Comparison of ENCODE assay signal across 24 cellular contexts in genomic region chr17:50072130-50072529, GRCh38.
"Had no signal": no experiment of that assay in that cellular context is flagged by ENCODE, and none has a peak within 500 bp of the region (broad histone marks: within the 10 kb centered on the region; RNA-seq: fewer than 3 reads in every experiment).

No MANE protein-coding gene starts in this region.

- H3K9ac ChIP-seq: neural progenitor cell had no signal

- DNase-seq: activated B cell treated with CpG ODN at 0.5 μM for 24 hours; activated CD4-positive, alpha-beta memory T cell treated with anti-CD3 and anti-CD28 coated beads, Interleukin-2, amount 10 ng/mL, durations not matched to agents 7 days and 5 days; activated CD4-positive, alpha-beta T cell treated with anti-CD3 and anti-CD28 coated beads for 4 hours; activated CD8-positive, alpha-beta memory T cell treated with anti-CD3 and anti-CD28 coated beads, Interleukin-2, amount 50 U/mL, for 48 hours; activated effector memory CD4-positive, alpha-beta T cell treated with Interleukin-2 at 50 U/mL for 16 hours; activated naive CD4-positive, alpha-beta T cell treated with anti-CD3 and anti-CD28 coated beads, Interleukin-2, amount 10 ng/mL, durations not matched to agents 7 days and 5 days; activated T-cell treated with anti-CD3 and anti-CD28 coated beads, Interleukin-2, amount 50 U/mL, for 48 hours; cerebellar nuclear complex; effector CD4-positive, alpha-beta T cell; immature natural killer cell; stimulated activated CD4-positive, alpha-beta T cell treated with anti-CD3 and anti-CD28 coated beads, Interleukin-12 subunit alpha, Interleukin-12 subunit beta, amount 100 ng/mL, for 4 hours; stimulated activated CD4-positive, alpha-beta T cell treated with anti-CD3 and anti-CD28 coated beads, Interleukin-1b, Interleukin-23, amount 100 ng/mL, for 48 hours; stimulated activated CD8-positive, alpha-beta memory T cell treated with anti-CD3 and anti-CD28 coated beads, Interleukin-4, amount 100 ng/mL, for 48 hours; stimulated activated naive CD4-positive, alpha-beta T cell treated with Interleukin-2 at 50 U/mL for 16 hours; thyroid gland had no signal

- H3K27me3 ChIP-seq: ascending aorta, breast epithelium, gastroesophageal sphincter, neural progenitor cell, right atrium auricular region, thyroid gland had no signal

- H3K36me3 Mint-ChIP-seq: immature natural killer cell, neural progenitor cell had no signal

- H3K9me3 Mint-ChIP-seq: activated B cell treated with CpG ODN at 0.5 μM for 24 hours; activated naive CD4-positive, alpha-beta T cell treated with anti-CD3 and anti-CD28 coated beads, Interleukin-2, amount 10 ng/mL, durations not matched to agents 7 days and 5 days; immature natural killer cell; memory B cell; neural progenitor cell; T-helper 2 cell treated with Interferon-gamma antibody and Interleukin-4, amounts not matched to agents 5 μg/mL and 100 μg/mL, for 36 hours had no signal

- H3K36me3 ChIP-seq: neural progenitor cell had no signal

- H3K27ac Mint-ChIP-seq: activated B cell treated with CpG ODN at 0.5 μM for 24 hours; activated CD4-positive, alpha-beta memory T cell treated with anti-CD3 and anti-CD28 coated beads, Interleukin-2, amount 10 ng/mL, durations not matched to agents 7 days and 5 days; activated naive CD4-positive, alpha-beta T cell treated with anti-CD3 and anti-CD28 coated beads, Interleukin-2, amount 10 ng/mL, durations not matched to agents 7 days and 5 days; memory B cell; neural progenitor cell; T-helper 2 cell treated with Interferon-gamma antibody and Interleukin-4, amounts not matched to agents 5 μg/mL and 100 μg/mL, for 36 hours had no signal

- ATAC-seq: esophagus mucosa, gastroesophageal sphincter had no signal

- H3K4me2 ChIP-seq: neural progenitor cell had no signal

- H3K9me3 ChIP-seq: ascending aorta, breast epithelium, gastroesophageal sphincter, prostate gland, right atrium auricular region, thyroid gland had no signal

- H3K4me1 ChIP-seq: ascending aorta, breast epithelium, gastroesophageal sphincter, neural progenitor cell, prostate gland, thyroid gland had no signal

- H3K4me3 ChIP-seq: ascending aorta, breast epithelium, gastroesophageal sphincter, neural progenitor cell, prostate gland, right atrium auricular region, thyroid gland had no signal

- H3K4me1 Mint-ChIP-seq: activated B cell treated with CpG ODN at 0.5 μM for 24 hours; activated CD4-positive, alpha-beta memory T cell treated with anti-CD3 and anti-CD28 coated beads, Interleukin-2, amount 10 ng/mL, durations not matched to agents 7 days and 5 days; activated naive CD4-positive, alpha-beta T cell treated with anti-CD3 and anti-CD28 coated beads, Interleukin-2, amount 10 ng/mL, durations not matched to agents 7 days and 5 days; immature natural killer cell had no signal

- H2AFZ ChIP-seq: neural progenitor cell had no signal

- H3K27me3 Mint-ChIP-seq: activated B cell treated with CpG ODN at 0.5 μM for 24 hours; activated CD4-positive, alpha-beta memory T cell treated with anti-CD3 and anti-CD28 coated beads, Interleukin-2, amount 10 ng/mL, durations not matched to agents 7 days and 5 days; activated naive CD4-positive, alpha-beta T cell treated with anti-CD3 and anti-CD28 coated beads, Interleukin-2, amount 10 ng/mL, durations not matched to agents 7 days and 5 days; memory B cell had no signal

- H3K4me3 Mint-ChIP-seq: activated B cell treated with CpG ODN at 0.5 μM for 24 hours; activated CD4-positive, alpha-beta memory T cell treated with anti-CD3 and anti-CD28 coated beads, Interleukin-2, amount 10 ng/mL, durations not matched to agents 7 days and 5 days; activated naive CD4-positive, alpha-beta T cell treated with anti-CD3 and anti-CD28 coated beads, Interleukin-2, amount 10 ng/mL, durations not matched to agents 7 days and 5 days; immature natural killer cell; memory B cell; T-helper 2 cell treated with Interferon-gamma antibody and Interleukin-4, amounts not matched to agents 5 μg/mL and 100 μg/mL, for 36 hours had no signal

- H3K27ac ChIP-seq: breast epithelium, gastroesophageal sphincter, neural progenitor cell, prostate gland, right atrium auricular region, thyroid gland had no signal
